ENCODE assay signal across 9 cellular contexts in the genomic region with DNA sequence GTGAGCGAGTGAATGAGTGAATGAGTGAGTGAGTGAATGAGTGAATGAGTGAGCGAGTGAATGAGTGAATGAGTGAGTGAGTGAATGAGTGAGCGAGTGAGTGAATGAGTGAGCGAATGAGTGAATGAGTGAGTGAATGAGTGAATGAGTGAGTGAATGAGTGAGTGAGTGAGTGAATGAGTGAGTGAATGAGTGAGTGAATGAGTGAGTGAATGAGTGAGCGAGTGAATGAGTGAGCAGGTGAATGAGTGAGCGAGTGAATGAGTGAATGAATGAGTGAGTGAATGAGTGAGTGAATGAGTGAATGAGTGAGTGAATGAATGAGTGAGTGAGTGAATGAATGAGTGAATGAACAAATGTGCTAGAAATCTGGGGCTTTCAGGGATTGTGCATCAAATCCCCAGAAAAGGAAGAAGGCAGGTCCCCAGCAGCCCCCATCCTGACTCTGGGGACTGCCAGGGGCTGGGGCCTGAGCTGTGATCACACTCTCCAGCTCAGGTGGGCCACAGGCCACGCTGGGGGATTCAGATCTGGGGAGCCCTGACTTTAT. TPM values are rescaled to one million over a fixed set of nuclear protein-coding genes. Genes with fewer than 3 reads are reported as not detected.
DNase-seq lines count a peak whose midpoint lies in the region; ATAC-seq, FAIRE-seq and TF ChIP-seq lines count a peak whose summit lies in the region.
"Not testable (repeated sequence)": the region's sequence is repeated elsewhere in the genome, so short reads cannot be mapped to it uniquely, and the experiment has no call there.
"Had no signal": no experiment of that assay in that cellular context is flagged by ENCODE, and none has a peak within 500 bp of the region (broad histone marks: within the 10 kb centered on the region; RNA-seq: fewer than 3 reads in every experiment).

No MANE protein-coding gene starts in this region.

- BruUV-seq in K562 (replicated peaks; lab: Mats Ljungman, UMichigan) = not testable (repeated sequence)

- CTCF ChIA-PET in K562 (lab: Yijun Ruan, JAX; ENCODE audit: low intra/inter-chr PET ratio) = not testable (repeated sequence)

- 15% methylated on average over 7 of the region's 7 CpGs for WGBS in K562 (ENCODE audit: insufficient coverage, low coverage, missing lambda C conversion rate)

- not testable (repeated sequence) for ATAC-seq in K562
- ATAC-seq in stimulated activated naive CD8-positive, alpha-beta T cell treated with anti-CD3 and anti-CD28 coated beads, Interleukin-15, amount 100 ng/mL, for 72 hours = peak; percentile 22

- peaks cover 29% of the 10 kb centered on the region for H3K27me3 Mint-ChIP-seq in stimulated activated naive CD8-positive, alpha-beta T cell treated with anti-CD3 and anti-CD28 coated beads, Interleukin-15, amount 100 ng/mL, for 72 hours

- H3K9me3 ChIP-seq in HUES48 (ENCODE audit: control insufficient read depth, insufficient read depth, low read length); WERI-Rb-1 (ENCODE audit: severe bottlenecking); K562 (replicated peaks; ENCODE audit: control insufficient read depth, insufficient read depth, low read depth, low read length); iPS-20b (ENCODE audit: insufficient read depth, low read depth, low read length): not testable (repeated sequence)

- not testable (repeated sequence) for H3K4me3 ChIP-seq in HUES48 (ENCODE audit: low read depth, low read length); WERI-Rb-1 (ENCODE audit: low read depth, low read length); K562
- peak overlapping the region; percentile 25; the same call in 1 of the 2 replicates for H3K4me3 ChIP-seq in iPS-20b (ENCODE audit: low read length)

- not testable (repeated sequence) for H4K20me1 ChIP-seq in K562 (replicated peaks; ENCODE audit: control insufficient read depth, insufficient read depth, low read length)

- not testable (repeated sequence) for H3K9ac ChIP-seq in HUES48 (ENCODE audit: low read depth, low read length); iPS-20b (ENCODE audit: low read depth, low read length)
- 0 out of 4 replicates have a peak overlapping the region, but pooled peaks of 1 of the 2 experiments have one; percentile 35 for H3K9ac ChIP-seq in K562 (ENCODE audit: insufficient read depth in 1 of 2, low read depth in 2 of 2, low read length in 2 of 2)

- intact Hi-C loops in K562 (cut with micrococcal nuclease) = not testable (repeated sequence)

- H3K36me3 ChIP-seq in HUES48 (ENCODE audit: control insufficient read depth, insufficient read depth, low read length); WERI-Rb-1; K562 (ENCODE audit: control insufficient read depth, insufficient read depth, low read length); iPS-20b (ENCODE audit: insufficient read depth, low read depth, low read length): not testable (repeated sequence)

- not testable (repeated sequence) for TF ChIP-seq EP300 in K562 (IDR thresholded peaks at IDR 0.05; ENCODE audit: low read length)

- not testable (repeated sequence) for H3K9me1 ChIP-seq in K562 (ENCODE audit: control insufficient read depth, insufficient read depth, low read length)

- H3K9me3 Mint-ChIP-seq in stimulated activated naive CD8-positive, alpha-beta T cell treated with anti-CD3 and anti-CD28 coated beads, Interleukin-15, amount 100 ng/mL, for 72 hours = not testable (repeated sequence)

- FAIRE-seq in K562 (lab: Jason Lieb, UNC) = not testable (repeated sequence)

- peak overlapping the region; percentile 7 for H3K27ac ChIP-seq in HUES48 (ENCODE audit: low read depth, low read length)
- H3K27ac ChIP-seq in WERI-Rb-1 = peak overlapping the region; percentile 81
- not testable (repeated sequence) for H3K27ac ChIP-seq in K562 (ENCODE audit: extremely low read depth, low read depth, low read length); iPS-20b (ENCODE audit: low read length)

- not testable (repeated sequence) for H3K4me2 ChIP-seq in K562 (ENCODE audit: insufficient read depth, low read length)

- not testable (repeated sequence) for TF ChIP-seq RAD21 in K562 (CRISPR knock-in tag; conservative IDR thresholded peaks at IDR 0.05 in 1 of 2, IDR thresholded peaks at IDR 0.05 in 1 of 2)

- not testable (repeated sequence) for TF ChIP-seq POLR2A in K562 (conservative IDR thresholded peaks at IDR 0.05)

- H3K27ac Mint-ChIP-seq in stimulated activated naive CD8-positive, alpha-beta T cell treated with anti-CD3 and anti-CD28 coated beads, Interleukin-15, amount 100 ng/mL, for 72 hours = not testable (repeated sequence)

- H3K27me3 ChIP-seq in HUES48 (ENCODE audit: control insufficient read depth, insufficient read depth, low read length); WERI-Rb-1 (ENCODE audit: insufficient read depth, low read depth, severe bottlenecking): not testable (repeated sequence)
- H3K27me3 ChIP-seq in K562 (ENCODE audit: control insufficient read depth in 2 of 2, insufficient read depth in 2 of 2, low read length in 2 of 2) (peaks cover 23 to 45% of the 10 kb centered on the region in 2 experiments), iPS-20b (ENCODE audit: insufficient read depth, low read length) (peaks cover 42% of the 10 kb centered on the region)

- TF ChIP-seq CTCF in WERI-Rb-1 (IDR thresholded peaks at IDR 0.05; ENCODE audit: low read depth, low read length); K562 (IDR thresholded peaks at IDR 0.05 in 2 of 3, conservative IDR thresholded peaks at IDR 0.05 in 1 of 3; ENCODE audit: insufficient read depth in 2 of 3, low read depth in 1 of 3, low read length in 3 of 3): not testable (repeated sequence)

- not testable (repeated sequence) for H2AFZ ChIP-seq in K562 (ENCODE audit: low read depth, low read length)

- H3K4me1 ChIP-seq in HUES48 (ENCODE audit: control insufficient read depth, insufficient read depth, low read length) (peaks cover 23% of the 10 kb centered on the region), K562 (replicated peaks in 1 of 2; ENCODE audit: control insufficient read depth in 2 of 2, insufficient read depth in 2 of 2, low read length in 2 of 2) (peaks cover 0 to 52% of the 10 kb centered on the region in 2 experiments; a peak in 2 of 5 replicates)
- not testable (repeated sequence) for H3K4me1 ChIP-seq in iPS-20b (ENCODE audit: insufficient read depth, low read length)

- not testable (repeated sequence) for H3K4me1 Mint-ChIP-seq in stimulated activated naive CD8-positive, alpha-beta T cell treated with anti-CD3 and anti-CD28 coated beads, Interleukin-15, amount 100 ng/mL, for 72 hours

- in situ Hi-C loops in K562 (cut with MboI) = not testable (repeated sequence)

- POLR2A ChIA-PET in K562 (lab: Yijun Ruan, JAX) = interaction anchor here (0.6 to 1.3 kb wide), 4 partner anchors 9 to 697 kb away, joined by 3 to 6 read pairs (median 4); no protein-coding TSS in a partner anchor

- H3K4me3 Mint-ChIP-seq in stimulated activated naive CD8-positive, alpha-beta T cell treated with anti-CD3 and anti-CD28 coated beads, Interleukin-15, amount 100 ng/mL, for 72 hours = not testable (repeated sequence)

- H3K79me2 ChIP-seq in K562 (ENCODE audit: control insufficient read depth, insufficient read depth, low read length) = not testable (repeated sequence)

- not testable (repeated sequence) for DNase-seq in WERI-Rb-1; K562 (ENCODE audit: extremely low read depth in 1 of 4, low spot score in 3 of 4); stimulated activated naive CD8-positive, alpha-beta T cell treated with anti-CD3 and anti-CD28 coated beads, Interleukin-15, amount 100 ng/mL, for 72 hours

RNA-seq across cellular contexts. Expression of gene TMEM250, which starts 32.1 kb away (rescaled TPM):
- 9.3 and 37.6 TPM in 2 replicates for total RNA-seq in K562 (2011; cell fraction: chromatin; rRNA removed; ENCODE audit: low replicate concordance)
- 42.5 and 42.8 TPM in 2 replicates for total RNA-seq in K562 (2011; cell fraction: nucleolus; rRNA removed)
- total RNA-seq in K562 (2011; cell fraction: nucleoplasm; rRNA removed) = 19.5 and 20.3 TPM in 2 replicates
- total RNA-seq in K562 (2014; rRNA removed) = 44.6 and 51.3 TPM in 2 replicates
- total RNA-seq in K562 (2014; rRNA removed; fragmentation: Illumina TruSeq; extraction: Trizol) = 6.2 and 6.7 TPM in 2 replicates
- 21.6 and 23.3 TPM in 2 replicates for total RNA-seq in K562 (2015; rRNA removed; fragmentation: Illumina TruSeq; extraction: Trizol)
- 40.6 and 43.1 TPM in 2 replicates for total RNA-seq in K562 (2021)
- 11.5 and 12.2 TPM in 2 replicates for polyA plus RNA-seq in K562 (2011; rRNA removed)
- polyA plus RNA-seq in K562 (2011; cell fraction: cytosol; rRNA removed) = 15.5 and 50.0 TPM in 2 replicates
- 27.4 and 47.1 TPM in 2 replicates for polyA plus RNA-seq in K562 (2011; cell fraction: nucleus; rRNA removed)
- polyA plus RNA-seq in K562 (2012) = 27.5 and 33.5 TPM in 2 replicates
- polyA plus RNA-seq in K562 (2014; fragmentation: Illumina TruSeq; extraction: Trizol) = 9.8 and 16.8 TPM in 2 replicates
- under 1 TPM; 0.32 to 0.64 TPM for polyA plus RNA-seq in K562 (2014; fragmentation: Nextera tagmentation; extraction: Ambion mirVana)
- polyA plus RNA-seq in K562 (2014; rRNA removed) = 25.1 and 28.0 TPM in 2 replicates
- polyA minus RNA-seq in K562 (2011; rRNA and poly(A)+ RNA removed) = 4.9 and 9.2 TPM in 2 replicates
- polyA minus RNA-seq in K562 (2011; cell fraction: cytosol; rRNA and poly(A)+ RNA removed) = 18.4 and 21.8 TPM in 2 replicates
- 18.7 and 25.0 TPM in 2 replicates for polyA minus RNA-seq in K562 (2011; cell fraction: nucleus; rRNA and poly(A)+ RNA removed)

RNA-seq across cellular contexts. Expression of gene LHX3, which starts 54.2 kb away (rescaled TPM):
- 0.09 TPM in 1 of 2 replicates, not detected in the other for total RNA-seq in K562 (2011; cell fraction: chromatin; rRNA removed; ENCODE audit: low replicate concordance)
- not detected in 2 replicates for total RNA-seq in K562 (2011; cell fraction: nucleolus; rRNA removed)
- not detected in 2 replicates for total RNA-seq in K562 (2011; cell fraction: nucleoplasm; rRNA removed)
- total RNA-seq in K562 (2014; rRNA removed) (not detected in 2 replicates), K562 (2014; rRNA removed; fragmentation: Illumina TruSeq; extraction: Trizol) (not detected in 2 replicates), K562 (2015; rRNA removed; fragmentation: Illumina TruSeq; extraction: Trizol) (not detected in 2 replicates), K562 (2021) (0.09 TPM in 1 of 2 replicates, not detected in the other)
- polyA plus RNA-seq in K562 (2011; rRNA removed) (not detected in 2 replicates), K562 (2014; fragmentation: Illumina TruSeq; extraction: Trizol) (not detected in 2 replicates), K562 (2014; fragmentation: Nextera tagmentation; extraction: Ambion mirVana) (not detected), K562 (2014; rRNA removed) (not detected in 2 replicates)
- polyA plus RNA-seq in K562 (2011; cell fraction: cytosol; rRNA removed) = not detected in 2 replicates
- polyA plus RNA-seq in K562 (2011; cell fraction: nucleus; rRNA removed) = 0.04 TPM in 1 of 2 replicates, not detected in the other
- polyA plus RNA-seq in K562 (2012) = 0.91 TPM in 1 of 2 replicates, not detected in the other
- polyA minus RNA-seq in K562 (2011; rRNA and poly(A)+ RNA removed) = not detected in 2 replicates
- not detected in 2 replicates for polyA minus RNA-seq in K562 (2011; cell fraction: cytosol; rRNA and poly(A)+ RNA removed)
- not detected in 2 replicates for polyA minus RNA-seq in K562 (2011; cell fraction: nucleus; rRNA and poly(A)+ RNA removed)
- total RNA-seq: A172, Calu3, H4, HT-29 had no signal

RNA-seq across cellular contexts. Expression of gene NACC2, which starts 55.6 kb away (rescaled TPM):
- 15.2 and 27.2 TPM in 2 replicates for total RNA-seq in K562 (2011; cell fraction: chromatin; rRNA removed; ENCODE audit: low replicate concordance)
- total RNA-seq in K562 (2011; cell fraction: nucleolus; rRNA removed) = 17.0 and 18.7 TPM in 2 replicates
- 10.7 and 13.6 TPM in 2 replicates for total RNA-seq in K562 (2011; cell fraction: nucleoplasm; rRNA removed)
- total RNA-seq in K562 (2014; rRNA removed) = 16.6 and 21.1 TPM in 2 replicates
- 4.4 and 4.8 TPM in 2 replicates for total RNA-seq in K562 (2014; rRNA removed; fragmentation: Illumina TruSeq; extraction: Trizol)
- total RNA-seq in K562 (2015; rRNA removed; fragmentation: Illumina TruSeq; extraction: Trizol) = 9.9 and 10.1 TPM in 2 replicates
- 22.2 and 25.1 TPM in 2 replicates for total RNA-seq in K562 (2021)
- polyA plus RNA-seq in K562 (2011; rRNA removed) = 5.6 TPM in 2 replicates
- 7.2 and 16.2 TPM in 2 replicates for polyA plus RNA-seq in K562 (2011; cell fraction: cytosol; rRNA removed)
- polyA plus RNA-seq in K562 (2011; cell fraction: nucleus; rRNA removed) = 14.6 and 26.1 TPM in 2 replicates
- 9.1 and 10.5 TPM in 2 replicates for polyA plus RNA-seq in K562 (2012)
- polyA plus RNA-seq in K562 (2014; fragmentation: Illumina TruSeq; extraction: Trizol) = 5.2 and 8.0 TPM in 2 replicates
- polyA plus RNA-seq in K562 (2014; fragmentation: Nextera tagmentation; extraction: Ambion mirVana) = under 1 TPM; 0.70 to 0.73 TPM
- polyA plus RNA-seq in K562 (2014; rRNA removed) = 11.7 and 12.5 TPM in 2 replicates
- 5.4 and 11.8 TPM in 2 replicates for polyA minus RNA-seq in K562 (2011; rRNA and poly(A)+ RNA removed)
- polyA minus RNA-seq in K562 (2011; cell fraction: cytosol; rRNA and poly(A)+ RNA removed) = 12.6 and 13.9 TPM in 2 replicates
- 5.9 and 6.5 TPM in 2 replicates for polyA minus RNA-seq in K562 (2011; cell fraction: nucleus; rRNA and poly(A)+ RNA removed)
